ENCODE assay signal across 1 cellular context in the genomic region with DNA sequence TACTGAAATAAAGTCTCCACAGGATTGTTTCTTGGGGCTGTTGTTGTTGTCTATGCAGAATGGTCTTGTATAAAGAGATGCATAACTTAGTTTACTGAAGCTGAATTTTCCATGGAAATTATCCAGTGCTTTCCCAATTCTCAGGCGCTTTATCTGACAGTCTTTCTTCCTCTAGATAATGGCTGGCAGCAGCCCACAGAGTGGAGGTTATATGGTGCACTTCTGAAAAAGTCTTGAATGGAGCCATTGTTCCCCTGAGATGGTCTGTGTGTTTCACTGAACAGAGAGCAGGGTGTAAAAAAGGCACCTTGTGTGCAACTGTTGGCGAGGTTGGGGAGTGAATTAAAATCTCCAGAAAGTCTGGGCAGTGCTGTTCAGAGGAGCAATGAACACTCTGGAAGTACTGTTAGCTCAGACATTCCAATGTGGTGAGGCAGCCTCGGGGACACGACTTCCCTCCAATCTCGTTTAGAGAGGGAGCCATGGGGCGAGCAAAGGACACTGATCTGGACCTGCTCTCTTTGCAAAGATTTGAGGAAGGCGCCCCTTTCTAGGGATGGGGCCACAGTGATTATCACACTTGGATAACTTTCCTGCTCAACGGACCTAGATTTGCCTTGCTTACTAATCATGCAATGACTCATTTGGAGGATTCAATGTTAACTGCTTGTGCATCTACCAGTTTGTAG.
TF ChIP-seq lines count a peak whose summit lies in the region.

No MANE protein-coding gene starts in this region.

TF ChIP-seq in IMR-90, 13 proteins besides CTCF, POLR2A, EP300 and RAD21:
- no peak for TF ChIP-seq BHLHE40 (IDR thresholded peaks at IDR 0.05; ENCODE audit: low read depth, low read length)
- TF ChIP-seq MXI1 (IDR thresholded peaks at IDR 0.05; ENCODE audit: borderline replicate concordance, low read depth, low read length), result no peak
- no peak for TF ChIP-seq NFE2L2 (IDR thresholded peaks at IDR 0.05; ENCODE audit: low read depth, low read length)
- peak; percentile 34; the same call in 1 of the 2 replicates for TF ChIP-seq FOS (IDR thresholded peaks at IDR 0.05; ENCODE audit: low read depth, low read length)
- TF ChIP-seq SMC3 (IDR thresholded peaks at IDR 0.05; ENCODE audit: low read depth, low read length), result no peak
TF ChIP-seq in IMR-90: peak in this region for 1.
